ENCODE assay signal across 8 cellular contexts in genomic region chr1:45685308-45686080, GRCh38. TPM values are rescaled to one million over a fixed set of nuclear protein-coding genes. Genes with fewer than 3 reads are reported as not detected.
DNase-seq lines count a peak whose midpoint lies in the region; ATAC-seq and TF ChIP-seq lines count a peak whose summit lies in the region.

No MANE protein-coding gene starts in this region.

- peak overlapping the region; percentile 98 for H3K4me3 ChIP-seq in NT2/D1 (ENCODE audit: insufficient read length, low read depth)
- H3K4me3 ChIP-seq in effector memory CD4-positive, alpha-beta T cell (ENCODE audit: insufficient read depth, low read depth, low read length, poor library complexity, severe bottlenecking) = peak overlapping the region; percentile 100

- peak overlapping the region; percentile 94 for H3K27ac ChIP-seq in effector memory CD4-positive, alpha-beta T cell (ENCODE audit: insufficient read depth, low read length, poor library complexity, severe bottlenecking)

- peak overlapping the region; percentile 98 for H3K9ac ChIP-seq in NT2/D1 (ENCODE audit: insufficient read length, low read depth)

- peaks cover 0 to 9% (median 4%) of the 10 kb centered on the region in 3 donors for H3K36me3 Mint-ChIP-seq in naive thymus-derived CD8-positive, alpha-beta T cell

- H3K9me3 Mint-ChIP-seq in naive thymus-derived CD8-positive, alpha-beta T cell = no peaks in the 10 kb centered on the region

- H3K27ac Mint-ChIP-seq in naive thymus-derived CD8-positive, alpha-beta T cell = peak overlapping the region; percentile 99 to 100 (median 99)

- no peaks in the 10 kb centered on the region for H3K27me3 ChIP-seq in NT2/D1 (ENCODE audit: insufficient read depth, insufficient read length)
- H3K27me3 ChIP-seq in effector memory CD4-positive, alpha-beta T cell (replicated peaks; ENCODE audit: control insufficient read depth, insufficient read depth, low read length, poor library complexity, severe bottlenecking) = no peaks in the 10 kb centered on the region

- CTCF ChIA-PET in HEK293T (lab: Yijun Ruan, JAX) = interaction anchor here (0.8 to 1.0 kb wide), 2 partner anchors 61 to 354 kb away, joined by 3 to 6 read pairs; no protein-coding TSS in a partner anchor

- ATAC-seq in naive thymus-derived CD8-positive, alpha-beta T cell = no peak

- no peaks in the 10 kb centered on the region for H3K4me1 ChIP-seq in NT2/D1 (ENCODE audit: insufficient read depth, insufficient read length)
- H3K4me1 ChIP-seq in effector memory CD4-positive, alpha-beta T cell (ENCODE audit: control insufficient read depth, insufficient read depth, low read length, poor library complexity, severe bottlenecking) = peaks cover 3% of the 10 kb centered on the region

- POLR2A ChIA-PET in naive thymus-derived CD8-positive, alpha-beta T cell (lab: Charles Lee) = interaction anchor here (0.6 to 2.2 kb wide), 22 partner anchors 9 to 954 kb away, joined by 3 to 23 read pairs (median 4); partner anchors contain the start of genes AKR1A1, CCDC163, HECTD3 and MMACHC
- POLR2A ChIA-PET in HEK293T (lab: Yijun Ruan, JAX) = interaction anchor here (0.6 to 2.4 kb wide), 18 partner anchors 8 to 346 kb away, joined by 3 to 16 read pairs (median 5); partner anchors contain the start of genes MAST2, MUTYH, PRDX1 and TOE1

- H3K36me3 ChIP-seq in NT2/D1 (ENCODE audit: insufficient read depth, insufficient read length, low read length) = peaks cover 15% of the 10 kb centered on the region
- no peaks in the 10 kb centered on the region for H3K36me3 ChIP-seq in effector memory CD4-positive, alpha-beta T cell (ENCODE audit: control insufficient read depth, insufficient read depth, low read length)

- H3K4me1 Mint-ChIP-seq in naive thymus-derived CD8-positive, alpha-beta T cell = peaks cover 25 to 73% (median 63%) of the 10 kb centered on the region in 4 donors

- H3K27me3 Mint-ChIP-seq in naive thymus-derived CD8-positive, alpha-beta T cell = no peaks in the 10 kb centered on the region

- H3K9me3 ChIP-seq in NT2/D1 (ENCODE audit: insufficient read depth, low read length) = no peaks in the 10 kb centered on the region
- no peaks in the 10 kb centered on the region for H3K9me3 ChIP-seq in effector memory CD4-positive, alpha-beta T cell (ENCODE audit: control insufficient read depth, low read length)

- H3K4me3 Mint-ChIP-seq in naive thymus-derived CD8-positive, alpha-beta T cell = peak overlapping the region; percentile 93 to 100 (median 99)

- DNase-seq in NCI-H2171 treated with DMSO at 0.1 percent for 48 hours (lab: John Stamatoyannopoulos, UW) (peak; percentile 34), NCI-H2171 (lab: John Stamatoyannopoulos, UW) (no peak), NT2/D1 (ENCODE audit: low read depth, low spot score) (no peak), NCI-H1048 (lab: John Stamatoyannopoulos, UW) (no peak), HEK293T (ENCODE audit: extremely low spot score) (no peak), HK-2 (ENCODE audit: unreplicated experiment) (no peak)
- no peak for DNase-seq in effector memory CD4-positive, alpha-beta T cell
- DNase-seq in naive thymus-derived CD8-positive, alpha-beta T cell = no peak

TF ChIP-seq in HEK293T, 16 proteins besides CTCF, POLR2A, EP300 and RAD21:
- TF ChIP-seq ZNF384 (IDR thresholded peaks at IDR 0.05) = no peak
- TF ChIP-seq L3MBTL2 (conservative IDR thresholded peaks at IDR 0.05) = no peak
- no peak for TF ChIP-seq SP1 (IDR thresholded peaks at IDR 0.05)
- TF ChIP-seq ARNT (IDR thresholded peaks at IDR 0.05) = no peak
- TF ChIP-seq BHLHE40 (IDR thresholded peaks at IDR 0.05; ENCODE audit: borderline replicate concordance) = no peak
- TF ChIP-seq LEF1 (IDR thresholded peaks at IDR 0.05; ENCODE audit: borderline replicate concordance) = no peak
- TF ChIP-seq HDGF (IDR thresholded peaks at IDR 0.05; ENCODE audit: borderline replicate concordance) = no peak
- TF ChIP-seq ELF4 (IDR thresholded peaks at IDR 0.05) = no peak
- TF ChIP-seq TARDBP (IDR thresholded peaks at IDR 0.05) = no peak
- TF ChIP-seq SUZ12 (IDR thresholded peaks at IDR 0.05) = no peak
- no peak for TF ChIP-seq FOXK2 (IDR thresholded peaks at IDR 0.05)
- TF ChIP-seq FOXA1 (IDR thresholded peaks at IDR 0.05) = no peak
- no peak for TF ChIP-seq PKNOX1 (IDR thresholded peaks at IDR 0.05)
- no peak for TF ChIP-seq NFRKB (IDR thresholded peaks at IDR 0.05)
- TF ChIP-seq CTBP1 (IDR thresholded peaks at IDR 0.05; ENCODE audit: borderline replicate concordance) = no peak

RNA-seq across cellular contexts. Expression of gene GPBP1L1, which starts 0.8 kb away (rescaled TPM):
- total RNA-seq in naive thymus-derived CD8-positive, alpha-beta T cell = 100 to 1,000 TPM; 183 to 193 TPM
- polyA plus RNA-seq in naive thymus-derived CD8-positive, alpha-beta T cell = 10 to 100 TPM; 88.9 to 94.0 (median 92.1) TPM

RNA-seq across cellular contexts. Expression of gene TMEM69, which starts 2.5 kb away (rescaled TPM):
- total RNA-seq in naive thymus-derived CD8-positive, alpha-beta T cell = 10 to 100 TPM; 23.9 to 29.1 TPM
- 10 to 100 TPM; 43.5 to 59.4 (median 56.0) TPM for polyA plus RNA-seq in naive thymus-derived CD8-positive, alpha-beta T cell
